25 cellular contexts compared by ENCODE assay signal in genomic region chr5:106116682-106117081, GRCh38.
"Had no signal": no experiment of that assay in that cellular context is flagged by ENCODE, and none has a peak within 500 bp of the region (broad histone marks: within the 10 kb centered on the region; RNA-seq: fewer than 3 reads in every experiment).

No MANE protein-coding gene starts in this region.

- H3K9ac ChIP-seq: neural progenitor cell, parathyroid adenoma had no signal

- H3K79me2 ChIP-seq: parathyroid adenoma had no signal

- H3K4me2 ChIP-seq: neural progenitor cell, smooth muscle cell had no signal

- H3K4me3 ChIP-seq: adrenal gland, left lung, lower lobe of right lung, neural progenitor cell, psoas muscle, right atrium auricular region, smooth muscle cell, transverse colon had no signal

- H2AFZ ChIP-seq: neural progenitor cell, parathyroid adenoma had no signal

- H3K36me3 ChIP-seq: adrenal gland, left lung, lower lobe of right lung, neural progenitor cell, right atrium auricular region, transverse colon had no signal

- H3K27ac ChIP-seq: adrenal gland, left lung, lower lobe of right lung, neural progenitor cell, parathyroid adenoma, psoas muscle, right atrium auricular region, transverse colon had no signal

- DNase-seq: activated CD4-positive, alpha-beta T cell treated with anti-CD3 and anti-CD28 coated beads for 36 hours; activated CD4-positive, alpha-beta T cell treated with anti-CD3 and anti-CD28 coated beads, Interleukin-2, amount 50 U/mL, for 4 hours; activated CD4-positive, CD25-positive, alpha-beta regulatory T cell; activated naive CD4-positive, alpha-beta T cell; activated T-cell treated with anti-CD3 and anti-CD28 coated beads for 4 hours; activated T-cell treated with anti-CD3 and anti-CD28 coated beads, Interleukin-2, amount 50 U/mL, for 72 hours; adrenal gland; aorta; cortex of kidney; endodermal cell; foreskin melanocyte; left lung; lower lobe of right lung; mesendoderm; natural killer cell; occipital lobe; psoas muscle; stimulated activated naive CD4-positive, alpha-beta T cell; transverse colon had no signal

- H3K9me3 ChIP-seq: adrenal gland, lower lobe of right lung, psoas muscle, transverse colon had no signal

- ATAC-seq: activated CD4-positive, alpha-beta T cell treated with anti-CD3 and anti-CD28 coated beads for 36 hours; activated naive CD4-positive, alpha-beta T cell treated with anti-CD3 and anti-CD28 coated beads, Interleukin-2, amount 50 U/mL, for 72 hours; activated T-cell treated with anti-CD3 and anti-CD28 coated beads, Interleukin-2, amount 50 U/mL, for 72 hours; esophagus mucosa; left lung; lower lobe of right lung; natural killer cell; psoas muscle had no signal

- H3K27me3 ChIP-seq: adrenal gland, left lung, neural progenitor cell, right atrium auricular region, transverse colon had no signal

- H3K4me1 ChIP-seq: adrenal gland, left lung, lower lobe of right lung, neural progenitor cell, parathyroid adenoma, psoas muscle, right atrium auricular region, transverse colon had no signal
